In genomic region chr3:128617270-128617556, GRCh38 we compare ENCODE assay signal across 8 cellular contexts. TPM values are rescaled to one million over a fixed set of nuclear protein-coding genes. Genes with fewer than 3 reads are reported as not detected.
DNase-seq lines count a peak whose midpoint lies in the region; ATAC-seq and TF ChIP-seq lines count a peak whose summit lies in the region.

No MANE protein-coding gene starts in this region.

- H3K27ac ChIP-seq in RWPE1 = peak overlapping the region; percentile 84
- peak overlapping the region; percentile 55 for H3K27ac ChIP-seq in fibroblast of lung (ENCODE audit: insufficient read depth, low read length)
- H3K27ac ChIP-seq in gastrocnemius medialis = peak overlapping the region; percentile 85 to 95 (median 90)

- no peak for TF ChIP-seq CTCF in GM12865 (IDR thresholded peaks at IDR 0.05; ENCODE audit: insufficient read depth, low read depth, low read length, missing control alignments)
- no peak for TF ChIP-seq CTCF in RWPE1 (conservative IDR thresholded peaks at IDR 0.05; ENCODE audit: low read depth)
- TF ChIP-seq CTCF in fibroblast of lung (conservative IDR thresholded peaks at IDR 0.05 in 1 of 2, IDR thresholded peaks at IDR 0.05 in 1 of 2; ENCODE audit: low read depth in 1 of 2, low read length in 2 of 2) = no peak
- TF ChIP-seq CTCF in gastrocnemius medialis (IDR thresholded peaks at IDR 0.05 in 4 of 5, conservative IDR thresholded peaks at IDR 0.05 in 1 of 5) = no peak

- no peak for TF ChIP-seq POLR2A in gastrocnemius medialis (IDR thresholded peaks at IDR 0.05)

- H3K79me2 ChIP-seq in fibroblast of lung (ENCODE audit: control insufficient read depth, insufficient read depth, low read length) = peaks cover 16% of the 10 kb centered on the region

- H3K4me3 ChIP-seq in GM12865 (ENCODE audit: low read depth, low read length) (peak overlapping the region; percentile 44), fibroblast of lung (replicated peaks in 1 of 4; ENCODE audit: control extremely low read depth in 1 of 4, insufficient read depth in 1 of 4, low read depth in 3 of 4, low read length in 4 of 4) (peak overlapping the region in 2 of 4 experiments; percentile 39 to 50), gastrocnemius medialis (peak overlapping the region; percentile 49 to 96 (median 82))

- in situ Hi-C loops in gastrocnemius medialis (cut with MboI; ENCODE audit: low sequenced_read_pairs in 4 of 4) = loop anchor here in 2 of 4 donors (10.0 to 25.0 kb wide), 2 partner anchors 178 to 530 kb away; no protein-coding TSS in a partner anchor

- DNase-seq in GM12865 (ENCODE audit: low read depth) (no peak), RWPE1 (ENCODE audit: low spot score) (no peak), fibroblast of lung (ENCODE audit: low read depth in 2 of 2) (no peak), gastrocnemius medialis (no peak), NCI-H446 (lab: John Stamatoyannopoulos, UW) (no peak), AG08395 (ENCODE audit: low spot score) (no peak), UCSD-AML1 (lab: John Stamatoyannopoulos, UW; ENCODE audit: unreplicated experiment) (no peak)

- no peaks in the 10 kb centered on the region for H4K20me1 ChIP-seq in fibroblast of lung (ENCODE audit: control insufficient read depth, extremely low read depth, insufficient read depth, low read length)

- intact Hi-C loops in gastrocnemius medialis (cut with DNase I; ENCODE audit: low total_unique reads) = loop anchor here (1.0 to 5.0 kb wide), 4 partner anchors 33 to 178 kb away; partner anchors contain the start of genes RAB7A and RPN1

- CTCF ChIA-PET in RWPE1 (lab: Yijun Ruan, JAX) = interaction anchor here (0.6 to 2.8 kb wide), 23 partner anchors 8 to 571 kb away, joined by 3 to 12 read pairs (median 3); no protein-coding TSS in a partner anchor

- peak overlapping the region; percentile 70 for H3K9ac ChIP-seq in fibroblast of lung (ENCODE audit: insufficient read depth, low read length)

- POLR2A ChIA-PET in RWPE1 (lab: Yijun Ruan, JAX; ENCODE audit: low non-redundant PET) = no interaction called here

- H3K4me1 ChIP-seq in fibroblast of lung (ENCODE audit: control insufficient read depth, extremely low read depth, insufficient read depth, low read length) = peaks cover 17% of the 10 kb centered on the region
- H3K4me1 ChIP-seq in gastrocnemius medialis = peaks cover 19 to 20% of the 10 kb centered on the region in 2 donors

- H3K36me3 ChIP-seq in fibroblast of lung (ENCODE audit: control insufficient read depth, insufficient read depth, low read length) = peaks cover 22% of the 10 kb centered on the region
- peaks cover 7 to 36% of the 10 kb centered on the region in 2 donors for H3K36me3 ChIP-seq in gastrocnemius medialis

- H3K27me3 ChIP-seq in fibroblast of lung (ENCODE audit: control insufficient read depth, insufficient read depth, low read length) = no peaks in the 10 kb centered on the region
- no peaks in the 10 kb centered on the region for H3K27me3 ChIP-seq in gastrocnemius medialis

- peak overlapping the region; percentile 83 for H3K4me2 ChIP-seq in fibroblast of lung (ENCODE audit: extremely low read depth, insufficient read depth, low read length)

- no peak overlapping the region for H2AFZ ChIP-seq in fibroblast of lung (ENCODE audit: low read length)

- ATAC-seq in gastrocnemius medialis (no peak), GM18519 (IDR thresholded peaks at IDR 0.05; ENCODE audit: low FRiP score, unreplicated experiment) (no peak)

- H3K9me3 ChIP-seq in fibroblast of lung (ENCODE audit: control insufficient read depth, insufficient read depth, low read depth, low read length) (no peaks in the 10 kb centered on the region), gastrocnemius medialis (no peaks in the 10 kb centered on the region)

RNA-seq across cellular contexts. Expression of gene RPN1, which starts 33.4 kb away (rescaled TPM):
- total RNA-seq in fibroblast of lung (303 and 417 TPM in 2 replicates), gastrocnemius medialis (100 to 1,000 TPM; 197 to 219 (median 212) TPM)
- 342 and 359 TPM in 2 replicates for polyA plus RNA-seq in fibroblast of lung
- polyA plus RNA-seq in fibroblast of lung (2012) = 216 and 221 TPM in 2 replicates
- 389 and 436 TPM in 2 replicates for polyA minus RNA-seq in fibroblast of lung (ENCODE audit: low replicate concordance)
